22 cellular contexts compared by ENCODE assay signal in the genomic region with DNA sequence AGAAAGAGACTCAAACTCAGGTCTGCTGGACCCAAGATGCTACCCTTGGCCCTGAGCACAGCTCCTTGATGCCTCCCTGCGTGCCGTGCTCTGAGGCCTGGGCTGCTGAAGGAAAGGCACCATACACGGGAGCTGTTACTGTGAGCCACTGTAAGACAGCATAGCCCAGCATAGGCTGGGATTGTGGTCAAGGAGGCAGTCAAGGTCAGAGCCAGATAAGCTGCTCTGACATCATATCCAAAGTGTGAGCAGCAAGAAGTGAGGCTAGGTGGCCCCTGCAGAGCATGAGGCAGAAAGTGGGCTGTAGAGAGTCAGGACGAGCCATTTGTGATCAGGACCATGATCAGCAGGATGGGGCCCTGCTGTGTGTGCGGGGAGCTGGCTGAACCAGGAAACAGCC. TPM values are rescaled to one million over a fixed set of nuclear protein-coding genes. Genes with fewer than 3 reads are reported as not detected.
DNase-seq lines count a peak whose midpoint lies in the region; ATAC-seq, FAIRE-seq and TF ChIP-seq lines count a peak whose summit lies in the region.
"Had no signal": no experiment of that assay in that cellular context is flagged by ENCODE, and none has a peak within 500 bp of the region (broad histone marks: within the 10 kb centered on the region; RNA-seq: fewer than 3 reads in every experiment).

No MANE protein-coding gene starts in this region.

- no peaks in the 10 kb centered on the region for H3F3A ChIP-seq in GM23338 (replicated peaks; ENCODE audit: low read depth)

- H3K9me2 ChIP-seq in GM23338 (ENCODE audit: insufficient read depth): 0 out of 2 replicates have a peak, but pooled peaks cover 4% of the 10 kb centered on the region

- H3K4me2 ChIP-seq in GM23338: no peak overlapping the region

- H3K27me3 Mint-ChIP-seq in GM23338 (ENCODE audit: insufficient read depth, low read depth, poor library complexity): peaks cover 4% of the 10 kb centered on the region

- no peak for TF ChIP-seq CTCF in GM23338 (conservative IDR thresholded peaks at IDR 0.05; ENCODE audit: low read depth in 2 of 2)
- TF ChIP-seq CTCF in pancreas (IDR thresholded peaks at IDR 0.05): no peak

- H4K20me1 ChIP-seq in GM23338 (replicated peaks; ENCODE audit: insufficient read depth): no peaks in the 10 kb centered on the region

- H3K36me3 ChIP-seq in GM23338 (ENCODE audit: insufficient read depth) (no peaks in the 10 kb centered on the region), pancreas (no peaks in the 10 kb centered on the region)
- H3K36me3 ChIP-seq: BE2C had no signal

- intact Hi-C loops in left ventricle myocardium superior (cut with micrococcal nuclease): no loop called here
- intact Hi-C loops in pancreas (cut with DNase I): no loop called here

- no peak overlapping the region for H3K27ac Mint-ChIP-seq in GM23338

- peak overlapping the region; percentile 1; the same call in 1 of the 2 replicates for H2AFZ ChIP-seq in GM23338

- no peaks in the 10 kb centered on the region for H3K36me3 Mint-ChIP-seq in GM23338 (ENCODE audit: low read depth)
- H3K36me3 Mint-ChIP-seq: CD4-positive, CD25-positive, alpha-beta regulatory T cell had no signal

- DNase-seq in GM23338 (ENCODE audit: low spot score) (no peak), OCI-M1 (lab: John Stamatoyannopoulos, UW) (peak; percentile 29), left ventricle myocardium superior (no peak), pancreas (no peak), HUDEP-2 (lab: John Stamatoyannopoulos, UW; ENCODE audit: unreplicated experiment in 76 of 76) (no peak)
- DNase-seq in activated naive CD4-positive, alpha-beta T cell treated with Interleukin-2 at 50 U/mL for 16 hours: no peak
- no peak for DNase-seq in activated CD8-positive, alpha-beta memory T cell treated with anti-CD3 and anti-CD28 coated beads, Interleukin-2, amount 50 U/mL, for 48 hours
- DNase-seq: BE2C; CD4-positive, CD25-positive, alpha-beta regulatory T cell; DMS79; H7; KBM-7; MM.1S; NCI-H1048; NCI-H1417 treated with DMSO at 0.1 percent for 48 hours; NCI-H187; NCI-H2107; NCI-H69 had no signal

- H3K9me3 ChIP-seq in pancreas: no peaks in the 10 kb centered on the region
- H3K9me3 ChIP-seq: BE2C had no signal

- 66 to 74% methylated on average over 5 of the region's 5 CpGs for WGBS in pancreas, 2 donors

- H3K4me1 ChIP-seq in GM23338 (ENCODE audit: insufficient read depth) (no peaks in the 10 kb centered on the region), pancreas (no peaks in the 10 kb centered on the region)
- H3K4me1 ChIP-seq: BE2C had no signal

- H3K9me3 Mint-ChIP-seq in GM23338: no peaks in the 10 kb centered on the region

- no peak for FAIRE-seq in pancreas (lab: Jason Lieb, UNC)

- H3K4me3 ChIP-seq in GM23338: no peak overlapping the region
- H3K4me3 ChIP-seq in pancreas: no peak overlapping the region

- H3K27ac ChIP-seq in GM23338 (ENCODE audit: low read depth): no peak overlapping the region
- no peak overlapping the region for H3K27ac ChIP-seq in pancreas
- H3K27ac ChIP-seq: RWPE1 had no signal

- H3K79me2 ChIP-seq in GM23338 (replicated peaks; ENCODE audit: insufficient read depth): no peaks in the 10 kb centered on the region

- peaks cover 7% of the 10 kb centered on the region for H3K4me1 Mint-ChIP-seq in GM23338
- H3K4me1 Mint-ChIP-seq: CD4-positive, CD25-positive, alpha-beta regulatory T cell had no signal

- ATAC-seq in GM23338: peak; percentile 51
- ATAC-seq in left ventricle myocardium superior: peak; percentile 75
- ATAC-seq in pancreas: peak in 3 of 4 donors; percentile 65 to 88 (median 76)
- ATAC-seq: SK-N-SH treated with all-trans-retinoic acid at 6 μM for 48 hours had no signal

- no peaks in the 10 kb centered on the region for H3K27me3 ChIP-seq in GM23338 (ENCODE audit: insufficient read depth)
- no peaks in the 10 kb centered on the region for H3K27me3 ChIP-seq in pancreas
- H3K27me3 ChIP-seq: BE2C had no signal

- no peak overlapping the region for H3K4me3 Mint-ChIP-seq in GM23338
- H3K4me3 Mint-ChIP-seq: CD4-positive, CD25-positive, alpha-beta regulatory T cell had no signal

TF ChIP-seq in GM23338, 12 proteins besides CTCF, POLR2A, EP300 and RAD21 (continues in another document):
- TF ChIP-seq, protein P1, sequence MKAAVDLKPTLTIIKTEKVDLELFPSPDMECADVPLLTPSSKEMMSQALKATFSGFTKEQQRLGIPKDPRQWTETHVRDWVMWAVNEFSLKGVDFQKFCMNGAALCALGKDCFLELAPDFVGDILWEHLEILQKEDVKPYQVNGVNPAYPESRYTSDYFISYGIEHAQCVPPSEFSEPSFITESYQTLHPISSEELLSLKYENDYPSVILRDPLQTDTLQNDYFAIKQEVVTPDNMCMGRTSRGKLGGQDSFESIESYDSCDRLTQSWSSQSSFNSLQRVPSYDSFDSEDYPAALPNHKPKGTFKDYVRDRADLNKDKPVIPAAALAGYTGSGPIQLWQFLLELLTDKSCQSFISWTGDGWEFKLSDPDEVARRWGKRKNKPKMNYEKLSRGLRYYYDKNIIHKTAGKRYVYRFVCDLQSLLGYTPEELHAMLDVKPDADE (IDR thresholded peaks at IDR 0.05): no peak
- TF ChIP-seq EZH2 (IDR thresholded peaks at IDR 0.05; ENCODE audit: low read depth, unreplicated experiment) (no peak), ZNF114 (CRISPR knock-in tag; IDR thresholded peaks at IDR 0.05) (no peak), CREB1 (CRISPR knock-in tag; IDR thresholded peaks at IDR 0.05; ENCODE audit: low read depth) (no peak), POLR2AphosphoS5 (IDR thresholded peaks at IDR 0.05; ENCODE audit: low read depth) (no peak), STAT1 (IDR thresholded peaks at IDR 0.05; ENCODE audit: unreplicated experiment) (no peak)
- TF ChIP-seq, protein P2, sequence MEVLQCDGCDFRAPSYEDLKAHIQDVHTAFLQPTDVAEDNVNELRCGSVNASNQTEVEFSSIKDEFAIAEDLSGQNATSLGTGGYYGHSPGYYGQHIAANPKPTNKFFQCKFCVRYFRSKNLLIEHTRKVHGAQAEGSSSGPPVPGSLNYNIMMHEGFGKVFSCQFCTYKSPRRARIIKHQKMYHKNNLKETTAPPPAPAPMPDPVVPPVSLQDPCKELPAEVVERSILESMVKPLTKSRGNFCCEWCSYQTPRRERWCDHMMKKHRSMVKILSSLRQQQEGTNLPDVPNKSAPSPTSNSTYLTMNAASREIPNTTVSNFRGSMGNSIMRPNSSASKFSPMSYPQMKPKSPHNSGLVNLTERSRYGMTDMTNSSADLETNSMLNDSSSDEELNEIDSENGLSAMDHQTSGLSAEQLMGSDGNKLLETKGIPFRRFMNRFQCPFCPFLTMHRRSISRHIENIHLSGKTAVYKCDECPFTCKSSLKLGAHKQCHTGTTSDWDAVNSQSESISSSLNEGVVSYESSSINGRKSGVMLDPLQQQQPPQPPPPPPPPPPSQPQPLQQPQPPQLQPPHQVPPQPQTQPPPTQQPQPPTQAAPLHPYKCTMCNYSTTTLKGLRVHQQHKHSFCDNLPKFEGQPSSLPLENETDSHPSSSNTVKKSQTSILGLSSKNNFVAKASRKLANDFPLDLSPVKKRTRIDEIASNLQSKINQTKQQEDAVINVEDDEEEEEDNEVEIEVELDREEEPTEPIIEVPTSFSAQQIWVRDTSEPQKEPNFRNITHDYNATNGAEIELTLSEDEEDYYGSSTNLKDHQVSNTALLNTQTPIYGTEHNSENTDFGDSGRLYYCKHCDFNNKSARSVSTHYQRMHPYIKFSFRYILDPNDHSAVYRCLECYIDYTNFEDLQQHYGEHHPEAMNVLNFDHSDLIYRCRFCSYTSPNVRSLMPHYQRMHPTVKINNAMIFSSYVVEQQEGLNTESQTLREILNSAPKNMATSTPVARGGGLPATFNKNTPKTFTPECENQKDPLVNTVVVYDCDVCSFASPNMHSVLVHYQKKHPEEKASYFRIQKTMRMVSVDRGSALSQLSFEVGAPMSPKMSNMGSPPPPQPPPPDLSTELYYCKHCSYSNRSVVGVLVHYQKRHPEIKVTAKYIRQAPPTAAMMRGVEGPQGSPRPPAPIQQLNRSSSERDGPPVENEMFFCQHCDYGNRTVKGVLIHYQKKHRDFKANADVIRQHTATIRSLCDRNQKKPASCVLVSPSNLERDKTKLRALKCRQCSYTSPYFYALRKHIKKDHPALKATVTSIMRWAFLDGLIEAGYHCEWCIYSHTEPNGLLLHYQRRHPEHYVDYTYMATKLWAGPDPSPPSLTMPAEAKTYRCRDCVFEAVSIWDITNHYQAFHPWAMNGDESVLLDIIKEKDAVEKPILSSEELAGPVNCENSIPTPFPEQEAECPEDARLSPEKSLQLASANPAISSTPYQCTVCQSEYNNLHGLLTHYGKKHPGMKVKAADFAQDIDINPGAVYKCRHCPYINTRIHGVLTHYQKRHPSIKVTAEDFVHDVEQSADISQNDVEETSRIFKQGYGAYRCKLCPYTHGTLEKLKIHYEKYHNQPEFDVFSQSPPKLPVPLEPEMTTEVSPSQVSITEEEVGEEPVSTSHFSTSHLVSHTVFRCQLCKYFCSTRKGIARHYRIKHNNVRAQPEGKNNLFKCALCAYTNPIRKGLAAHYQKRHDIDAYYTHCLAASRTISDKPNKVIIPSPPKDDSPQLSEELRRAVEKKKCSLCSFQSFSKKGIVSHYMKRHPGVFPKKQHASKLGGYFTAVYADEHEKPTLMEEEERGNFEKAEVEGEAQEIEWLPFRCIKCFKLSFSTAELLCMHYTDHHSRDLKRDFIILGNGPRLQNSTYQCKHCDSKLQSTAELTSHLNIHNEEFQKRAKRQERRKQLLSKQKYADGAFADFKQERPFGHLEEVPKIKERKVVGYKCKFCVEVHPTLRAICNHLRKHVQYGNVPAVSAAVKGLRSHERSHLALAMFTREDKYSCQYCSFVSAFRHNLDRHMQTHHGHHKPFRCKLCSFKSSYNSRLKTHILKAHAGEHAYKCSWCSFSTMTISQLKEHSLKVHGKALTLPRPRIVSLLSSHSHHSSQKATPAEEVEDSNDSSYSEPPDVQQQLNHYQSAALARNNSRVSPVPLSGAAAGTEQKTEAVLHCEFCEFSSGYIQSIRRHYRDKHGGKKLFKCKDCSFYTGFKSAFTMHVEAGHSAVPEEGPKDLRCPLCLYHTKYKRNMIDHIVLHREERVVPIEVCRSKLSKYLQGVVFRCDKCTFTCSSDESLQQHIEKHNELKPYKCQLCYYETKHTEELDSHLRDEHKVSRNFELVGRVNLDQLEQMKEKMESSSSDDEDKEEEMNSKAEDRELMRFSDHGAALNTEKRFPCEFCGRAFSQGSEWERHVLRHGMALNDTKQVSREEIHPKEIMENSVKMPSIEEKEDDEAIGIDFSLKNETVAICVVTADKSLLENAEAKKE (CRISPR knock-in tag; IDR thresholded peaks at IDR 0.05): no peak

RNA-seq across cellular contexts. Expression of a gene that starts 7.7 kb away (rescaled TPM):
- not detected in 2 replicates for total RNA-seq in GM23338 (2014; rRNA removed; shearing (Covaris generic))
- polyA plus RNA-seq in GM23338 (2016; fragmentation: Nextera tagmentation; extraction: Ambion mirVana): not detected in 2 replicates
- not detected for total RNA-seq in left ventricle myocardium superior
- not detected for total RNA-seq in pancreas
- polyA plus RNA-seq in pancreas: not detected
- total RNA-seq: A673; CD4-positive, CD25-positive, alpha-beta regulatory T cell; H7; NCI-H460 had no signal
- polyA plus RNA-seq: CD4-positive, CD25-positive, alpha-beta regulatory T cell had no signal

RNA-seq across cellular contexts. Expression of a gene that starts 23.2 kb away (rescaled TPM):
- not detected in 2 replicates for total RNA-seq in GM23338 (2014; rRNA removed; shearing (Covaris generic))
- not detected in 2 replicates for polyA plus RNA-seq in GM23338 (2016; fragmentation: Nextera tagmentation; extraction: Ambion mirVana)
- not detected for total RNA-seq in left ventricle myocardium superior
- total RNA-seq in pancreas: not detected
- not detected for polyA plus RNA-seq in pancreas
- total RNA-seq: A673; CD4-positive, CD25-positive, alpha-beta regulatory T cell; H7; NCI-H460 had no signal
- polyA plus RNA-seq: CD4-positive, CD25-positive, alpha-beta regulatory T cell had no signal
